In the genomic region with DNA sequence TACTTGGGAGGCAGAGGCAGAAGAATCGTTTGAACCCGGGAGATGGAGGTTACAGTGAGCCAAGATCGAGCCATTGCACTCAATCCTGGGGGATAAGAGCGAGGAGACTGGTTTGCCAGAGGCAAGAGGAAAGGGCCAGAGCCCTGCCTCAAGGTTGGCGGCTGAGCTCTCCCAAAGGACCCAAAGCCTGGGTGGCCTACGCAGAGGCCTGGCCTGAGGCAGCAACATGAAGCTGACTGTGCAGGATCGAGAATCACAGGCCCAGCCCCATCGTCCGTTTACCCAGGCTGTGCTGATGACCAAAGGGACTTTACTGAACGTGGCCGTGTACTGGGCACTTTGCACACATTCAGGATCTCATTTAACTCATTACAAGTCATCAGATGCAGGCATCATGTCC, we compare ENCODE assay signal across 22 cellular contexts. TPM values are rescaled to one million over a fixed set of nuclear protein-coding genes. Genes with fewer than 3 reads are reported as not detected.
DNase-seq lines count a peak whose midpoint lies in the region; TF ChIP-seq lines count a peak whose summit lies in the region.
"Had no signal": no experiment of that assay in that cellular context is flagged by ENCODE, and none has a peak within 500 bp of the region (broad histone marks: within the 10 kb centered on the region; RNA-seq: fewer than 3 reads in every experiment).

No MANE protein-coding gene starts in this region.

- peak overlapping the region; percentile 28 for H3K14ac ChIP-seq in neuronal stem cell (ENCODE audit: low read length)

- H3K27me3 ChIP-seq in neuronal stem cell (ENCODE audit: control insufficient read depth in 3 of 3, insufficient read depth in 3 of 3, low read depth in 1 of 3, low read length in 3 of 3) (no peaks in the 10 kb centered on the region), tibial artery (no peaks in the 10 kb centered on the region)
- H3K27me3 ChIP-seq: upper lobe of left lung had no signal

- H3K4me1 ChIP-seq in neuronal stem cell (ENCODE audit: control insufficient read depth in 2 of 2, insufficient read depth in 1 of 2, low read depth in 1 of 2, low read length in 2 of 2) (peaks cover 7 to 16% of the 10 kb centered on the region in 2 donors), tibial artery (peaks cover 0 to 54% (median 47%) of the 10 kb centered on the region in 4 donors)

- H2BK12ac ChIP-seq in neuronal stem cell (ENCODE audit: low read length): no peak overlapping the region

- intact Hi-C loops in activated CD4-positive, alpha-beta T cell treated with anti-CD3 and anti-CD28 coated beads, Interleukin-2, amount 10 ng/mL, durations not matched to agents 24 days and 14 days (cut with micrococcal nuclease): no loop called here
- intact Hi-C loops in tibial artery (cut with DNase I; ENCODE audit: low total_unique reads): no loop called here

- TF ChIP-seq CTCF in endothelial cell (IDR thresholded peaks at IDR 0.05; ENCODE audit: unreplicated experiment): no peak
- TF ChIP-seq CTCF in tibial artery (IDR thresholded peaks at IDR 0.05): no peak

- H3K36me3 ChIP-seq in neuronal stem cell (replicated peaks in 1 of 2; ENCODE audit: control insufficient read depth in 2 of 2, insufficient read depth in 2 of 2, low read length in 2 of 2) (peaks cover 4 to 43% of the 10 kb centered on the region in 2 donors), tibial artery (peaks cover 34 to 85% (median 66%) of the 10 kb centered on the region in 3 donors)

- no peak overlapping the region for H3K4me3 Mint-ChIP-seq in activated CD4-positive, alpha-beta T cell treated with anti-CD3 and anti-CD28 coated beads, Interleukin-2, amount 10 ng/mL, durations not matched to agents 24 days and 14 days
- peak overlapping the region; percentile 76 for H3K4me3 Mint-ChIP-seq in endothelial cell (ENCODE audit: unreplicated experiment)
- H3K4me3 Mint-ChIP-seq: B cell; endodermal cell; H9; T-helper 1 cell treated with Interleukin-12 subunit alpha and Interleukin-12 subunit beta and Interleukin-4 antibody, amounts not matched to agents 30 μg/mL and 1 μg/mL, for 36 hours had no signal

- H3K18ac ChIP-seq in neuronal stem cell (ENCODE audit: low read length): peak overlapping the region; percentile 30

- no peak overlapping the region for H2BK120ac ChIP-seq in neuronal stem cell (ENCODE audit: low read depth, low read length)

- no peak overlapping the region for H4K8ac ChIP-seq in neuronal stem cell (ENCODE audit: low read depth, low read length)

- peaks cover 16% of the 10 kb centered on the region for H3K4me1 Mint-ChIP-seq in activated CD4-positive, alpha-beta T cell treated with anti-CD3 and anti-CD28 coated beads, Interleukin-2, amount 10 ng/mL, durations not matched to agents 24 days and 14 days
- H3K4me1 Mint-ChIP-seq in endothelial cell (ENCODE audit: unreplicated experiment): peaks cover 63% of the 10 kb centered on the region

- no peaks in the 10 kb centered on the region for H3K27me3 Mint-ChIP-seq in activated CD4-positive, alpha-beta T cell treated with anti-CD3 and anti-CD28 coated beads, Interleukin-2, amount 10 ng/mL, durations not matched to agents 24 days and 14 days
- H3K27me3 Mint-ChIP-seq in endothelial cell (ENCODE audit: unreplicated experiment): peaks cover 12% of the 10 kb centered on the region
- H3K27me3 Mint-ChIP-seq: B cell had no signal

- H3K4me3 ChIP-seq in neuronal stem cell (ENCODE audit: low read length in 2 of 2) (no peak overlapping the region), tibial artery (no peak overlapping the region)
- H3K4me3 ChIP-seq: upper lobe of left lung had no signal

- no peak overlapping the region for H2AK5ac ChIP-seq in neuronal stem cell (ENCODE audit: low read depth, low read length)

- H2BK15ac ChIP-seq in neuronal stem cell (ENCODE audit: low read length): peak overlapping the region; percentile 9

- no peak overlapping the region for H3K4ac ChIP-seq in neuronal stem cell (ENCODE audit: low read length)

- H4K91ac ChIP-seq in neuronal stem cell (ENCODE audit: low read depth, low read length, poor library complexity): no peak overlapping the region

- H3K36me3 Mint-ChIP-seq in activated CD4-positive, alpha-beta T cell treated with anti-CD3 and anti-CD28 coated beads, Interleukin-2, amount 10 ng/mL, durations not matched to agents 24 days and 14 days (ENCODE audit: low read depth): peaks cover 74% of the 10 kb centered on the region
- H3K36me3 Mint-ChIP-seq in endothelial cell (ENCODE audit: low read depth, unreplicated experiment): peaks cover 43% of the 10 kb centered on the region

- no peak overlapping the region for H3K23ac ChIP-seq in neuronal stem cell (ENCODE audit: low read depth, low read length, poor library complexity)

- H3K27ac ChIP-seq in neuronal stem cell (replicated peaks; ENCODE audit: low read length) (no peak overlapping the region), tibial artery (peak overlapping the region; percentile 29 to 45)
- H3K27ac ChIP-seq: WERI-Rb-1 had no signal

- no peaks in the 10 kb centered on the region for H3K9me3 Mint-ChIP-seq in activated CD4-positive, alpha-beta T cell treated with anti-CD3 and anti-CD28 coated beads, Interleukin-2, amount 10 ng/mL, durations not matched to agents 24 days and 14 days
- no peaks in the 10 kb centered on the region for H3K9me3 Mint-ChIP-seq in endothelial cell (ENCODE audit: unreplicated experiment)
- H3K9me3 Mint-ChIP-seq: activated naive CD4-positive, alpha-beta T cell treated with anti-CD3 and anti-CD28 coated beads, Interleukin-2, amount 50 U/mL, for 72 hours; endodermal cell; H9; T-helper 1 cell treated with Interleukin-12 subunit alpha and Interleukin-12 subunit beta and Interleukin-4 antibody, amounts not matched to agents 30 μg/mL and 1 μg/mL, for 36 hours had no signal

- H3K4me2 ChIP-seq in neuronal stem cell (ENCODE audit: insufficient read depth, low read length, poor library complexity, severe bottlenecking): no peak overlapping the region

- H3K9me3 ChIP-seq in neuronal stem cell (replicated peaks in 1 of 2; ENCODE audit: control insufficient read depth in 2 of 2, insufficient read depth in 1 of 2, low read depth in 1 of 2, low read length in 2 of 2): no peaks in the 10 kb centered on the region
- no peaks in the 10 kb centered on the region for H3K9me3 ChIP-seq in tibial artery
- H3K9me3 ChIP-seq: Caco-2, upper lobe of left lung had no signal

- no CpG with 5 or more reads among the region's 11 CpGs for WGBS in neuronal stem cell (ENCODE audit: extremely low coverage in 2 of 2, insufficient read length in 2 of 2, insufficient replicate concordance in 1 of 2), 2 donors

- peak overlapping the region; percentile 62 for H3K27ac Mint-ChIP-seq in activated CD4-positive, alpha-beta T cell treated with anti-CD3 and anti-CD28 coated beads, Interleukin-2, amount 10 ng/mL, durations not matched to agents 24 days and 14 days
- peak overlapping the region; percentile 7 for H3K27ac Mint-ChIP-seq in endothelial cell (ENCODE audit: unreplicated experiment)
- H3K27ac Mint-ChIP-seq: B cell; endodermal cell; H9; T-helper 1 cell treated with Interleukin-12 subunit alpha and Interleukin-12 subunit beta and Interleukin-4 antibody, amounts not matched to agents 30 μg/mL and 1 μg/mL, for 36 hours had no signal

- peak overlapping the region; percentile 51 for H3K9ac ChIP-seq in neuronal stem cell (ENCODE audit: low read depth, low read length, poor library complexity)

- no peaks in the 10 kb centered on the region for H3K79me1 ChIP-seq in neuronal stem cell (ENCODE audit: low read depth, low read length)

- H2BK5ac ChIP-seq in neuronal stem cell (ENCODE audit: low read length): no peak overlapping the region

- no peak overlapping the region for H2AFZ ChIP-seq in neuronal stem cell (ENCODE audit: low read length)

- DNase-seq in activated CD4-positive, alpha-beta T cell treated with anti-CD3 and anti-CD28 coated beads, Interleukin-2, amount 10 ng/mL, durations not matched to agents 24 days and 14 days: no peak
- no peak for DNase-seq in activated CD4-positive, alpha-beta T cell treated with anti-CD3 and anti-CD28 coated beads for 1 hour
- DNase-seq in endothelial cell (ENCODE audit: low spot score): no peak
- DNase-seq in neuronal stem cell (ENCODE audit: low spot score): no peak
- no peak for DNase-seq in tibial artery
- DNase-seq in nucleus accumbens (lab: John Stamatoyannopoulos, UW): no peak
- no peak for DNase-seq in NCI-H187 treated with DMSO at 0.1 percent for 48 hours (lab: John Stamatoyannopoulos, UW)
- DNase-seq in NCI-H2227 (lab: John Stamatoyannopoulos, UW; ENCODE audit: unreplicated experiment): no peak
- DNase-seq: Caco-2, endodermal cell, H9, head of caudate nucleus, Kasumi-1, NCI-H187, NCI-H2227 treated with DMSO at 0.1 percent for 48 hours, OCI-M1, SIG-M5, upper lobe of left lung had no signal

RNA-seq across cellular contexts. Expression of a gene that starts 16.5 kb away (rescaled TPM):
- 133 and 134 TPM in 2 replicates for total RNA-seq in activated CD4-positive, alpha-beta T cell treated with anti-CD3 and anti-CD28 coated beads, Interleukin-2, amount 10 ng/mL, durations not matched to agents 24 days and 14 days
- 328 TPM for total RNA-seq in endothelial cell (ENCODE audit: unreplicated experiment)
- polyA plus RNA-seq in neuronal stem cell (2013, experiment 1 of 2): 10.7 TPM
- 10.7 TPM for polyA plus RNA-seq in neuronal stem cell (2013, experiment 2 of 2)
